ENCODE assay signal across 1 cellular context in the genomic region with DNA sequence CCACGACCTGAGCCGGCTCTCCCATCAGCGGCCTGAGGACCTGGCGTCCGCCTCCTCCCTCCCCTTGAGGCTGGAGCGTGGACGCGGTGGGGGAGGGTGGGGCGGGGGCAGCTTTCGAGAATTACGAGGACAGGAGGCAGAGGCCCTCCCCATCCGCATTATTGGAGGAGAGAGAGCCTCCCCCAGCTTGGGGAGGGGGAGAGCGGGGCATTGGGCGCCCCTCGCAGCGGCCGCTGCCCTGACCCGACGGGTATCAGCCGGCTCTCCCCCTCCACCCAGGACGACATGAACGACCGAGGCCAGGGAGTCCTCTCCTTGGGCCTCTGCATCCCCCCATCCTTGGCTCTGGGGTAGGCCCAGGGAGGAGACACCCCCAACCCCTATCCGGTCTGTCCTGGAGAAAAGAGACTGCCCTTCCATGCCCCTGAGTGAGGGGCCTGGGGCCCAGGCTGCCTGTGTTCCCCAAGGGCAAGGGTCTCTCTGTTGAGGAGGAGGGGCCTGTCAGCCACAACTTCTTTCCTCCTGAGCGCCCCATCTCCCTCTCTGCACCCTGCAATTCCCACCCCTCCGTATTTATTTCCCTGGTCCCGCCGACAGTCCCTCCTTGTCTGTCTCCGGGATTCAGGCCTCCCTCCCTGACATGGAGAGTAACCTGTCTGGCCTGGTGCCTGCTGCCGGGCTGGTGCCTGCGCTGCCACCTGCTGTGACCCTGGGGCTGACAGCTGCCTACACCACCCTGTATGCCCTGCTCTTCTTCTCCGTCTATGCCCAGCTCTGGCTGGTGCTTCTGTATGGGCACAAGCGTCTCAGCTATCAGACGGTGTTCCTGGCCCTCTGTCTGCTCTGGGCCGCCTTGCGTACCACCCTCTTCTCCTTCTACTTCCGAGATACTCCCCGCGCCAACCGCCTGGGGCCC.
TF ChIP-seq lines count a peak whose summit lies in the region.

No MANE protein-coding gene starts in this region.

TF ChIP-seq in HepG2, 621 proteins besides CTCF, POLR2A, EP300 and RAD21 (continued from another document and continues in another):
- TF ChIP-seq, protein P1, sequence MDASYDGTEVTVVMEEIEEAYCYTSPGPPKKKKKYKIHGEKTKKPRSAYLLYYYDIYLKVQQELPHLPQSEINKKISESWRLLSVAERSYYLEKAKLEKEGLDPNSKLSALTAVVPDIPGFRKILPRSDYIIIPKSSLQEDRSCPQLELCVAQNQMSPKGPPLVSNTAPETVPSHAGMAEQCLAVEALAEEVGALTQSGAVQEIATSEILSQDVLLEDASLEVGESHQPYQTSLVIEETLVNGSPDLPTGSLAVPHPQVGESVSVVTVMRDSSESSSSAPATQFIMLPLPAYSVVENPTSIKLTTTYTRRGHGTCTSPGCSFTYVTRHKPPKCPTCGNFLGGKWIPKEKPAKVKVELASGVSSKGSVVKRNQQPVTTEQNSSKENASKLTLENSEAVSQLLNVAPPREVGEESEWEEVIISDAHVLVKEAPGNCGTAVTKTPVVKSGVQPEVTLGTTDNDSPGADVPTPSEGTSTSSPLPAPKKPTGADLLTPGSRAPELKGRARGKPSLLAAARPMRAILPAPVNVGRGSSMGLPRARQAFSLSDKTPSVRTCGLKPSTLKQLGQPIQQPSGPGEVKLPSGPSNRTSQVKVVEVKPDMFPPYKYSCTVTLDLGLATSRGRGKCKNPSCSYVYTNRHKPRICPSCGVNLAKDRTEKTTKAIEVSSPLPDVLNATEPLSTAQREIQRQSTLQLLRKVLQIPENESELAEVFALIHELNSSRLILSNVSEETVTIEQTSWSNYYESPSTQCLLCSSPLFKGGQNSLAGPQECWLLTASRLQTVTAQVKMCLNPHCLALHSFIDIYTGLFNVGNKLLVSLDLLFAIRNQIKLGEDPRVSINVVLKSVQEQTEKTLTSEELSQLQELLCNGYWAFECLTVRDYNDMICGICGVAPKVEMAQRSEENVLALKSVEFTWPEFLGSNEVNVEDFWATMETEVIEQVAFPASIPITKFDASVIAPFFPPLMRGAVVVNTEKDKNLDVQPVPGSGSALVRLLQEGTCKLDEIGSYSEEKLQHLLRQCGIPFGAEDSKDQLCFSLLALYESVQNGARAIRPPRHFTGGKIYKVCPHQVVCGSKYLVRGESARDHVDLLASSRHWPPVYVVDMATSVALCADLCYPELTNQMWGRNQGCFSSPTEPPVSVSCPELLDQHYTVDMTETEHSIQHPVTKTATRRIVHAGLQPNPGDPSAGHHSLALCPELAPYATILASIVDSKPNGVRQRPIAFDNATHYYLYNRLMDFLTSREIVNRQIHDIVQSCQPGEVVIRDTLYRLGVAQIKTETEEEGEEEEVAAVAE (CRISPR knock-in tag; IDR thresholded peaks at IDR 0.05; ENCODE audit: borderline replicate concordance): no peak
- TF ChIP-seq NFKB2 (CRISPR knock-in tag; IDR thresholded peaks at IDR 0.05; ENCODE audit: borderline replicate concordance): no peak
- TF ChIP-seq FOXK1 (CRISPR knock-in tag; IDR thresholded peaks at IDR 0.05; ENCODE audit: borderline replicate concordance, low read depth): no peak
- TF ChIP-seq JARID2 (CRISPR knock-in tag; IDR thresholded peaks at IDR 0.05; ENCODE audit: insufficient replicate concordance): no peak
- TF ChIP-seq, protein P2, sequence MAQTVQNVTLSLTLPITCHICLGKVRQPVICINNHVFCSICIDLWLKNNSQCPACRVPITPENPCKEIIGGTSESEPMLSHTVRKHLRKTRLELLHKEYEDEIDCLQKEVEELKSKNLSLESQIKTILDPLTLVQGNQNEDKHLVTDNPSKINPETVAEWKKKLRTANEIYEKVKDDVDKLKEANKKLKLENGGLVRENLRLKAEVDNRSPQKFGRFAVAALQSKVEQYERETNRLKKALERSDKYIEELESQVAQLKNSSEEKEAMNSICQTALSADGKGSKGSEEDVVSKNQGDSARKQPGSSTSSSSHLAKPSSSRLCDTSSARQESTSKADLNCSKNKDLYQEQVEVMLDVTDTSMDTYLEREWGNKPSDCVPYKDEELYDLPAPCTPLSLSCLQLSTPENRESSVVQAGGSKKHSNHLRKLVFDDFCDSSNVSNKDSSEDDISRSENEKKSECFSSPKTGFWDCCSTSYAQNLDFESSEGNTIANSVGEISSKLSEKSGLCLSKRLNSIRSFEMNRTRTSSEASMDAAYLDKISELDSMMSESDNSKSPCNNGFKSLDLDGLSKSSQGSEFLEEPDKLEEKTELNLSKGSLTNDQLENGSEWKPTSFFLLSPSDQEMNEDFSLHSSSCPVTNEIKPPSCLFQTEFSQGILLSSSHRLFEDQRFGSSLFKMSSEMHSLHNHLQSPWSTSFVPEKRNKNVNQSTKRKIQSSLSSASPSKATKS (CRISPR knock-in tag; IDR thresholded peaks at IDR 0.05): no peak
- no peak for TF ChIP-seq KAT2B (IDR thresholded peaks at IDR 0.05; ENCODE audit: borderline replicate concordance, low read depth, low read length)
- TF ChIP-seq, protein P3, sequence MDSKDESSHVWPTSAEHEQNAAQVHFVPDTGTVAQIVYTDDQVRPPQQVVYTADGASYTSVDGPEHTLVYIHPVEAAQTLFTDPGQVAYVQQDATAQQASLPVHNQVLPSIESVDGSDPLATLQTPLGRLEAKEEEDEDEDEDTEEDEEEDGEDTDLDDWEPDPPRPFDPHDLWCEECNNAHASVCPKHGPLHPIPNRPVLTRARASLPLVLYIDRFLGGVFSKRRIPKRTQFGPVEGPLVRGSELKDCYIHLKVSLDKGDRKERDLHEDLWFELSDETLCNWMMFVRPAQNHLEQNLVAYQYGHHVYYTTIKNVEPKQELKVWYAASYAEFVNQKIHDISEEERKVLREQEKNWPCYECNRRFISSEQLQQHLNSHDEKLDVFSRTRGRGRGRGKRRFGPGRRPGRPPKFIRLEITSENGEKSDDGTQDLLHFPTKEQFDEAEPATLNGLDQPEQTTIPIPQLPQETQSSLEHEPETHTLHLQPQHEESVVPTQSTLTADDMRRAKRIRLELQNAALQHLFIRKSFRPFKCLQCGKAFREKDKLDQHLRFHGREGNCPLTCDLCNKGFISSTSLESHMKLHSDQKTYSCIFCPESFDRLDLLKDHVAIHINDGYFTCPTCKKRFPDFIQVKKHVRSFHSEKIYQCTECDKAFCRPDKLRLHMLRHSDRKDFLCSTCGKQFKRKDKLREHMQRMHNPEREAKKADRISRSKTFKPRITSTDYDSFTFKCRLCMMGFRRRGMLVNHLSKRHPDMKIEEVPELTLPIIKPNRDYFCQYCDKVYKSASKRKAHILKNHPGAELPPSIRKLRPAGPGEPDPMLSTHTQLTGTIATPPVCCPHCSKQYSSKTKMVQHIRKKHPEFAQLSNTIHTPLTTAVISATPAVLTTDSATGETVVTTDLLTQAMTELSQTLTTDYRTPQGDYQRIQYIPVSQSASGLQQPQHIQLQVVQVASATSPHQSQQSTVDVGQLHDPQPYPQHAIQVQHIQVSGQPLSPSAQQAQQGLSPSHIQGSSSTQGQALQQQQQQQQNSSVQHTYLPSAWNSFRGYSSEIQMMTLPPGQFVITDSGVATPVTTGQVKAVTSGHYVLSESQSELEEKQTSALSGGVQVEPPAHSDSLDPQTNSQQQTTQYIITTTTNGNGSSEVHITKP (CRISPR knock-in tag; IDR thresholded peaks at IDR 0.05; ENCODE audit: low read depth): no peak
- TF ChIP-seq SOX13 (IDR thresholded peaks at IDR 0.05): no peak
- no peak for TF ChIP-seq SOX13 (CRISPR knock-in tag; conservative IDR thresholded peaks at IDR 0.05 in 1 of 2, IDR thresholded peaks at IDR 0.05 in 1 of 2)
- no peak for TF ChIP-seq ZNF713 (CRISPR knock-in tag; IDR thresholded peaks at IDR 0.05)
- no peak for TF ChIP-seq ZNF496 (CRISPR knock-in tag; IDR thresholded peaks at IDR 0.05; ENCODE audit: insufficient replicate concordance)
- no peak for TF ChIP-seq TP53 (CRISPR knock-in tag; conservative IDR thresholded peaks at IDR 0.05)
- no peak for TF ChIP-seq ZBTB7B (CRISPR knock-in tag; IDR thresholded peaks at IDR 0.05)
- TF ChIP-seq, protein P4, sequence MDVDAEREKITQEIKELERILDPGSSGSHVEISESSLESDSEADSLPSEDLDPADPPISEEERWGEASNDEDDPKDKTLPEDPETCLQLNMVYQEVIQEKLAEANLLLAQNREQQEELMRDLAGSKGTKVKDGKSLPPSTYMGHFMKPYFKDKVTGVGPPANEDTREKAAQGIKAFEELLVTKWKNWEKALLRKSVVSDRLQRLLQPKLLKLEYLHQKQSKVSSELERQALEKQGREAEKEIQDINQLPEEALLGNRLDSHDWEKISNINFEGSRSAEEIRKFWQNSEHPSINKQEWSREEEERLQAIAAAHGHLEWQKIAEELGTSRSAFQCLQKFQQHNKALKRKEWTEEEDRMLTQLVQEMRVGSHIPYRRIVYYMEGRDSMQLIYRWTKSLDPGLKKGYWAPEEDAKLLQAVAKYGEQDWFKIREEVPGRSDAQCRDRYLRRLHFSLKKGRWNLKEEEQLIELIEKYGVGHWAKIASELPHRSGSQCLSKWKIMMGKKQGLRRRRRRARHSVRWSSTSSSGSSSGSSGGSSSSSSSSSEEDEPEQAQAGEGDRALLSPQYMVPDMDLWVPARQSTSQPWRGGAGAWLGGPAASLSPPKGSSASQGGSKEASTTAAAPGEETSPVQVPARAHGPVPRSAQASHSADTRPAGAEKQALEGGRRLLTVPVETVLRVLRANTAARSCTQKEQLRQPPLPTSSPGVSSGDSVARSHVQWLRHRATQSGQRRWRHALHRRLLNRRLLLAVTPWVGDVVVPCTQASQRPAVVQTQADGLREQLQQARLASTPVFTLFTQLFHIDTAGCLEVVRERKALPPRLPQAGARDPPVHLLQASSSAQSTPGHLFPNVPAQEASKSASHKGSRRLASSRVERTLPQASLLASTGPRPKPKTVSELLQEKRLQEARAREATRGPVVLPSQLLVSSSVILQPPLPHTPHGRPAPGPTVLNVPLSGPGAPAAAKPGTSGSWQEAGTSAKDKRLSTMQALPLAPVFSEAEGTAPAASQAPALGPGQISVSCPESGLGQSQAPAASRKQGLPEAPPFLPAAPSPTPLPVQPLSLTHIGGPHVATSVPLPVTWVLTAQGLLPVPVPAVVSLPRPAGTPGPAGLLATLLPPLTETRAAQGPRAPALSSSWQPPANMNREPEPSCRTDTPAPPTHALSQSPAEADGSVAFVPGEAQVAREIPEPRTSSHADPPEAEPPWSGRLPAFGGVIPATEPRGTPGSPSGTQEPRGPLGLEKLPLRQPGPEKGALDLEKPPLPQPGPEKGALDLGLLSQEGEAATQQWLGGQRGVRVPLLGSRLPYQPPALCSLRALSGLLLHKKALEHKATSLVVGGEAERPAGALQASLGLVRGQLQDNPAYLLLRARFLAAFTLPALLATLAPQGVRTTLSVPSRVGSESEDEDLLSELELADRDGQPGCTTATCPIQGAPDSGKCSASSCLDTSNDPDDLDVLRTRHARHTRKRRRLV (CRISPR knock-in tag; IDR thresholded peaks at IDR 0.05): no peak
- TF ChIP-seq SAP130 (CRISPR knock-in tag; IDR thresholded peaks at IDR 0.05; ENCODE audit: low read depth): peak; percentile 37; the same call in 1 of the 2 replicates
- no peak for TF ChIP-seq ZNF841 (CRISPR knock-in tag; IDR thresholded peaks at IDR 0.05; ENCODE audit: borderline replicate concordance)
- no peak for TF ChIP-seq DMAP1 (CRISPR knock-in tag; IDR thresholded peaks at IDR 0.05)
- no peak for TF ChIP-seq DPF2 (CRISPR knock-in tag; IDR thresholded peaks at IDR 0.05; ENCODE audit: borderline replicate concordance, low read depth)
- TF ChIP-seq ZNF34 (CRISPR knock-in tag; IDR thresholded peaks at IDR 0.05; ENCODE audit: borderline replicate concordance): no peak
- TF ChIP-seq NR2C2 (CRISPR knock-in tag; IDR thresholded peaks at IDR 0.05; ENCODE audit: borderline replicate concordance): no peak
- no peak for TF ChIP-seq ESRRA (CRISPR knock-in tag; IDR thresholded peaks at IDR 0.05; ENCODE audit: low read depth)
- TF ChIP-seq, protein P5, sequence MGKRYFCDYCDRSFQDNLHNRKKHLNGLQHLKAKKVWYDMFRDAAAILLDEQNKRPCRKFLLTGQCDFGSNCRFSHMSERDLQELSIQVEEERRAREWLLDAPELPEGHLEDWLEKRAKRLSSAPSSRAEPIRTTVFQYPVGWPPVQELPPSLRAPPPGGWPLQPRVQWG (CRISPR knock-in tag; IDR thresholded peaks at IDR 0.05; ENCODE audit: borderline replicate concordance, low read depth): no peak
- no peak for TF ChIP-seq PRPF4 (IDR thresholded peaks at IDR 0.05; ENCODE audit: low read depth, low read length, poor library complexity, severe bottlenecking)
- TF ChIP-seq SALL1 (CRISPR knock-in tag; IDR thresholded peaks at IDR 0.05): no peak
- TF ChIP-seq ERF (CRISPR knock-in tag; IDR thresholded peaks at IDR 0.05): no peak
- no peak for TF ChIP-seq ZNF629 (CRISPR knock-in tag; conservative IDR thresholded peaks at IDR 0.05)
- no peak for TF ChIP-seq PLRG1 (conservative IDR thresholded peaks at IDR 0.05)
- no peak for TF ChIP-seq MXI1 (IDR thresholded peaks at IDR 0.05; ENCODE audit: borderline replicate concordance, low read depth, low read length)
- TF ChIP-seq ZSCAN9 (CRISPR knock-in tag; IDR thresholded peaks at IDR 0.05; ENCODE audit: borderline replicate concordance): no peak
- TF ChIP-seq CC2D1A (CRISPR knock-in tag; IDR thresholded peaks at IDR 0.05): no peak
- no peak for TF ChIP-seq ZNF121 (CRISPR knock-in tag; IDR thresholded peaks at IDR 0.05)
- no peak for TF ChIP-seq SP140L (CRISPR knock-in tag; IDR thresholded peaks at IDR 0.05; ENCODE audit: borderline replicate concordance)
- TF ChIP-seq ZNF543 (CRISPR knock-in tag; IDR thresholded peaks at IDR 0.05): 0 out of 2 replicates have a peak, but pooled peaks have one; percentile 41
- TF ChIP-seq RFX1 (IDR thresholded peaks at IDR 0.05): no peak
- no peak for TF ChIP-seq ZFP82 (CRISPR knock-in tag; IDR thresholded peaks at IDR 0.05; ENCODE audit: borderline replicate concordance)
- no peak for TF ChIP-seq CHD4 (IDR thresholded peaks at IDR 0.05; ENCODE audit: borderline replicate concordance, low read length)
- TF ChIP-seq, protein P6, sequence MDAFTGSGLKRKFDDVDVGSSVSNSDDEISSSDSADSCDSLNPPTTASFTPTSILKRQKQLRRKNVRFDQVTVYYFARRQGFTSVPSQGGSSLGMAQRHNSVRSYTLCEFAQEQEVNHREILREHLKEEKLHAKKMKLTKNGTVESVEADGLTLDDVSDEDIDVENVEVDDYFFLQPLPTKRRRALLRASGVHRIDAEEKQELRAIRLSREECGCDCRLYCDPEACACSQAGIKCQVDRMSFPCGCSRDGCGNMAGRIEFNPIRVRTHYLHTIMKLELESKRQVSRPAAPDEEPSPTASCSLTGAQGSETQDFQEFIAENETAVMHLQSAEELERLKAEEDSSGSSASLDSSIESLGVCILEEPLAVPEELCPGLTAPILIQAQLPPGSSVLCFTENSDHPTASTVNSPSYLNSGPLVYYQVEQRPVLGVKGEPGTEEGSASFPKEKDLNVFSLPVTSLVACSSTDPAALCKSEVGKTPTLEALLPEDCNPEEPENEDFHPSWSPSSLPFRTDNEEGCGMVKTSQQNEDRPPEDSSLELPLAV (CRISPR knock-in tag; conservative IDR thresholded peaks at IDR 0.05; ENCODE audit: low read depth): no peak
- TF ChIP-seq ZNF781 (CRISPR knock-in tag; IDR thresholded peaks at IDR 0.05; ENCODE audit: borderline replicate concordance, not compliant biosample characterization): no peak
- TF ChIP-seq KDM4B (CRISPR knock-in tag; IDR thresholded peaks at IDR 0.05): no peak
